In the genomic region with DNA sequence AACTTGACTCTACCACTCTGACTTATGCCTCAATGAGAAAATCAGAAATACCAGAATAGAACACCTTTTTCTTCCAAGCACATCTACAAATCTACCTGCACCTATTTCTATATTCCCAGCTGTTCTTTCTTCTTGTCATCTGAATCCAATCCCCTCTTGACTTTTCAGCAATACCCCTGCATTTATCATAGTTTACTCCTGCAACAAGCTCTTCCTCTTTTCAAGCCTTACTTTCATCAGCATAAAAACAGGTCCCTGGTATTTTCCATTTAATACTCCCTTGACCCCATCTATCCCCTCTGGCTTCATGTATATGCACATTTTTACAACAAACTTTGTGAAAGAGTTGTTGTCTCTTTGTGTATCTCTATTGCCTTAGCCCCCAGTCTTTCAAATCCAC, we compare ENCODE assay signal across 22 cellular contexts. TPM values are rescaled to one million over a fixed set of nuclear protein-coding genes. Genes with fewer than 3 reads are reported as not detected.
DNase-seq lines count a peak whose midpoint lies in the region; ATAC-seq, FAIRE-seq and TF ChIP-seq lines count a peak whose summit lies in the region.
"Had no signal": no experiment of that assay in that cellular context is flagged by ENCODE, and none has a peak within 500 bp of the region (broad histone marks: within the 10 kb centered on the region; RNA-seq: fewer than 3 reads in every experiment).

No MANE protein-coding gene starts in this region.

- H3K27ac ChIP-seq in endodermal cell (ENCODE audit: low read depth, low read length): no peak overlapping the region
- H3K27ac ChIP-seq: A549 had no signal

- in situ Hi-C loops in GM13977 (cut with MboI; ENCODE audit: low pct_unique_long_range_greater_than_20kb, low sequenced_read_pairs, unreplicated experiment): no loop called here

- TF ChIP-seq CTCF in endodermal cell (conservative IDR thresholded peaks at IDR 0.05) (no peak), GM13977 (IDR thresholded peaks at IDR 0.05; ENCODE audit: extremely low read depth, insufficient read depth, missing control alignments) (no peak)

- peak overlapping the region; percentile 39 for H3K4me3 ChIP-seq in endodermal cell (ENCODE audit: low read length)
- H3K4me3 ChIP-seq: A549, GM23338 had no signal

- no peak for TF ChIP-seq POLR2A in GM12891 (IDR thresholded peaks at IDR 0.05; ENCODE audit: low read depth, low read length)

- H3K4me1 ChIP-seq in endodermal cell (ENCODE audit: control insufficient read depth, insufficient read depth, low read length): peaks cover 4% of the 10 kb centered on the region

- no peak for DNase-seq in activated T-cell treated with anti-CD3 and anti-CD28 coated beads, Interleukin-2, amount 50 U/mL, for 72 hours
- DNase-seq in activated T-cell treated with anti-CD3 and anti-CD28 coated beads, Interleukin-2, amount 50 U/mL, for 1 hour: no peak
- DNase-seq in GM12891 (ENCODE audit: insufficient read length, low spot score) (no peak), endodermal cell (no peak), GM13977 (ENCODE audit: low spot score) (no peak), AG08395 (ENCODE audit: low spot score) (no peak)
- DNase-seq: 8988T; ACHN; C1 segment of cervical spinal cord; Caco-2; CD8-positive, alpha-beta T cell; DMS153; DND-41; H9 had no signal

- H3K9ac ChIP-seq in endodermal cell (ENCODE audit: extremely low read depth, low read length, poor library complexity, severe bottlenecking): no peak overlapping the region

- FAIRE-seq in GM12891 (lab: Jason Lieb, UNC): no peak
- FAIRE-seq: A549, G401.6, GM12892, GM18507 had no signal

- H3K36me3 Mint-ChIP-seq in activated T-cell treated with anti-CD3 and anti-CD28 coated beads, Interleukin-2, amount 50 U/mL, for 72 hours (ENCODE audit: insufficient read depth in 2 of 2): peaks cover 2 to 22% of the 10 kb centered on the region in 2 donors
- H3K36me3 Mint-ChIP-seq in activated T-helper 17 cell treated with anti-CD3 and anti-CD28 coated beads, Interleukin-2, amount 50 U/mL, for 72 hours (ENCODE audit: low read depth): peaks cover 60% of the 10 kb centered on the region
- peaks cover 36% of the 10 kb centered on the region for H3K36me3 Mint-ChIP-seq in endodermal cell (ENCODE audit: low read depth)

- no peaks in the 10 kb centered on the region for H3K9me3 Mint-ChIP-seq in activated T-cell treated with anti-CD3 and anti-CD28 coated beads, Interleukin-2, amount 50 U/mL, for 72 hours
- no peaks in the 10 kb centered on the region for H3K9me3 Mint-ChIP-seq in activated T-helper 17 cell treated with anti-CD3 and anti-CD28 coated beads, Interleukin-2, amount 50 U/mL, for 72 hours
- H3K9me3 Mint-ChIP-seq in endodermal cell: no peaks in the 10 kb centered on the region
- H3K9me3 Mint-ChIP-seq: CD8-positive, alpha-beta T cell; GM23338; H9 had no signal

- peaks cover 39% of the 10 kb centered on the region for H3K4me1 Mint-ChIP-seq in activated T-cell treated with anti-CD3 and anti-CD28 coated beads, Interleukin-2, amount 50 U/mL, for 72 hours (ENCODE audit: low read depth)
- peaks cover 9% of the 10 kb centered on the region for H3K4me1 Mint-ChIP-seq in activated T-helper 17 cell treated with anti-CD3 and anti-CD28 coated beads, Interleukin-2, amount 50 U/mL, for 72 hours
- peaks cover 14% of the 10 kb centered on the region for H3K4me1 Mint-ChIP-seq in endodermal cell

- no peaks in the 10 kb centered on the region for H3K27me3 ChIP-seq in endodermal cell (ENCODE audit: control insufficient read depth, insufficient read depth, low read length, poor library complexity, severe bottlenecking)

- H3K36me3 ChIP-seq in endodermal cell (ENCODE audit: control insufficient read depth, insufficient read depth, low read length): peaks cover 55% of the 10 kb centered on the region

- no peak overlapping the region for H3K4me3 Mint-ChIP-seq in activated T-cell treated with anti-CD3 and anti-CD28 coated beads, Interleukin-2, amount 50 U/mL, for 72 hours
- no peak overlapping the region for H3K4me3 Mint-ChIP-seq in activated T-helper 17 cell treated with anti-CD3 and anti-CD28 coated beads, Interleukin-2, amount 50 U/mL, for 72 hours
- H3K4me3 Mint-ChIP-seq in endodermal cell: no peak overlapping the region
- H3K4me3 Mint-ChIP-seq: CD8-positive, alpha-beta T cell; GM23338; H9 had no signal

- no peaks in the 10 kb centered on the region for H3K9me3 ChIP-seq in endodermal cell (ENCODE audit: control insufficient read depth, low read length)
- H3K9me3 ChIP-seq: A549, Caco-2 had no signal

- ATAC-seq in activated T-cell treated with anti-CD3 and anti-CD28 coated beads, Interleukin-2, amount 50 U/mL, for 72 hours (replicated peaks in 1 of 2): no peak
- ATAC-seq in activated T-helper 17 cell treated with anti-CD3 and anti-CD28 coated beads, Interleukin-2, amount 50 U/mL, for 72 hours (replicated peaks): no peak
- no peak for ATAC-seq in GM18498 (IDR thresholded peaks at IDR 0.05; ENCODE audit: unreplicated experiment)
- ATAC-seq: A549; CD8-positive, alpha-beta T cell; GM23338; HCT116 had no signal

- H3K27ac Mint-ChIP-seq in activated T-cell treated with anti-CD3 and anti-CD28 coated beads, Interleukin-2, amount 50 U/mL, for 72 hours: peak overlapping the region; percentile 31
- peak overlapping the region; percentile 2 for H3K27ac Mint-ChIP-seq in activated T-helper 17 cell treated with anti-CD3 and anti-CD28 coated beads, Interleukin-2, amount 50 U/mL, for 72 hours
- H3K27ac Mint-ChIP-seq in endodermal cell: no peak overlapping the region
- H3K27ac Mint-ChIP-seq: CD8-positive, alpha-beta T cell; GM23338; H9 had no signal

- H3K27me3 Mint-ChIP-seq in activated T-cell treated with anti-CD3 and anti-CD28 coated beads, Interleukin-2, amount 50 U/mL, for 72 hours (ENCODE audit: low read depth): no peaks in the 10 kb centered on the region
- no peaks in the 10 kb centered on the region for H3K27me3 Mint-ChIP-seq in activated T-helper 17 cell treated with anti-CD3 and anti-CD28 coated beads, Interleukin-2, amount 50 U/mL, for 72 hours
- no peaks in the 10 kb centered on the region for H3K27me3 Mint-ChIP-seq in endodermal cell (ENCODE audit: insufficient read depth)

TF ChIP-seq in GM12891, 5 proteins besides CTCF, POLR2A, EP300 and RAD21:
- no peak for TF ChIP-seq PAX5 (IDR thresholded peaks at IDR 0.05; ENCODE audit: insufficient read depth, low read length, severe bottlenecking)
- TF ChIP-seq SPI1 (IDR thresholded peaks at IDR 0.05; ENCODE audit: low read depth, low read length): 0 out of 2 replicates have a peak, but pooled peaks have one; percentile 16

RNA-seq across cellular contexts. Expression of gene GEMIN5, which starts 3.1 kb away (rescaled TPM):
- total RNA-seq in activated T-cell treated with anti-CD3 and anti-CD28 coated beads, Interleukin-2, amount 50 U/mL, for 72 hours: 10 to 100 TPM; 14.4 to 15.8 TPM
- polyA plus RNA-seq in GM12891 (2012; ENCODE audit: low read depth, missing spikeins): 7.6 TPM
- 10 to 100 TPM; 27.6 to 37.3 TPM for total RNA-seq in activated T-helper 17 cell treated with anti-CD3 and anti-CD28 coated beads, Interleukin-2, amount 50 U/mL, for 72 hours
- total RNA-seq in endodermal cell: 10 to 100 TPM; 25.6 to 26.4 TPM
- polyA plus RNA-seq in endodermal cell (2013, experiment 1 of 2): 20.0 TPM
- polyA plus RNA-seq in endodermal cell (2013, experiment 2 of 2): 20.9 TPM

RNA-seq across cellular contexts. Expression of gene MRPL22, which starts 6.0 kb away (rescaled TPM):
- 10 to 100 TPM; 67.5 to 78.0 TPM for total RNA-seq in activated T-cell treated with anti-CD3 and anti-CD28 coated beads, Interleukin-2, amount 50 U/mL, for 72 hours
- polyA plus RNA-seq in GM12891 (2012; ENCODE audit: low read depth, missing spikeins): 66.7 TPM
- 10 to 100 TPM; 66.4 to 92.0 TPM for total RNA-seq in activated T-helper 17 cell treated with anti-CD3 and anti-CD28 coated beads, Interleukin-2, amount 50 U/mL, for 72 hours
- 10 to 100 TPM; 84.3 to 96.6 TPM for total RNA-seq in endodermal cell
- 79.7 TPM for polyA plus RNA-seq in endodermal cell (2013, experiment 1 of 2)
- 103 TPM for polyA plus RNA-seq in endodermal cell (2013, experiment 2 of 2)
